In genomic region chr7:21544303-21544656, GRCh38 we compare ENCODE assay signal across 16 cellular contexts. TPM values are rescaled to one million over a fixed set of nuclear protein-coding genes. Genes with fewer than 3 reads are reported as not detected.
DNase-seq lines count a peak whose midpoint lies in the region; ATAC-seq, FAIRE-seq and TF ChIP-seq lines count a peak whose summit lies in the region.
"Had no signal": no experiment of that assay in that cellular context is flagged by ENCODE, and none has a peak within 500 bp of the region (broad histone marks: within the 10 kb centered on the region; RNA-seq: fewer than 3 reads in every experiment).

No MANE protein-coding gene starts in this region.

- no peaks in the 10 kb centered on the region for H3K9me3 Mint-ChIP-seq in T-helper 1 cell treated with Interleukin-12 subunit alpha and Interleukin-12 subunit beta and Interleukin-4 antibody, amounts not matched to agents 30 μg/mL and 1 μg/mL, for 36 hours
- H3K9me3 Mint-ChIP-seq in naive thymus-derived CD4-positive, alpha-beta T cell = peaks cover 0 to 1% (median 0%) of the 10 kb centered on the region in 11 donors
- no peaks in the 10 kb centered on the region for H3K9me3 Mint-ChIP-seq in immature natural killer cell
- H3K9me3 Mint-ChIP-seq: activated naive CD4-positive, alpha-beta T cell treated with anti-CD3 and anti-CD28 coated beads, Interleukin-2, amount 50 U/mL, for 72 hours had no signal

- no peak overlapping the region for H3K27ac ChIP-seq in HUES6 (ENCODE audit: low read depth, low read length)
- H3K27ac ChIP-seq in naive thymus-derived CD4-positive, alpha-beta T cell (ENCODE audit: low read depth, low read length) = no peak overlapping the region
- H3K27ac ChIP-seq: gastrocnemius medialis had no signal

- TF ChIP-seq CTCF in bronchial epithelial cell (IDR thresholded peaks at IDR 0.05; ENCODE audit: insufficient read depth, low read length, severe bottlenecking) = no peak

- POLR2A ChIA-PET in naive thymus-derived CD4-positive, alpha-beta T cell (lab: Charles Lee) = no interaction called here

- FAIRE-seq in bronchial epithelial cell (lab: Jason Lieb, UNC) = no peak
- FAIRE-seq: A204.1, H54 had no signal

- CTCF ChIA-PET in naive thymus-derived CD4-positive, alpha-beta T cell (lab: Charles Lee) = no interaction called here

- no peaks in the 10 kb centered on the region for H3K9me3 ChIP-seq in HUES6 (ENCODE audit: control insufficient read depth, insufficient read depth, low read depth, low read length)
- H3K9me3 ChIP-seq in naive thymus-derived CD4-positive, alpha-beta T cell (ENCODE audit: control insufficient read depth in 2 of 3, low read length in 3 of 3) = no peaks in the 10 kb centered on the region
- H3K9me3 ChIP-seq: gastrocnemius medialis had no signal

- DNase-seq in T-helper 1 cell = no peak
- no peak for DNase-seq in bronchial epithelial cell (ENCODE audit: low read depth)
- DNase-seq in naive thymus-derived CD4-positive, alpha-beta T cell = no peak
- DNase-seq in immature natural killer cell = no peak
- DNase-seq: gastrocnemius medialis, kidney glomerular epithelial cell, NCI-H2081 treated with DMSO at 0.1 percent for 48 hours had no signal

- H3K9ac ChIP-seq in HUES6 (ENCODE audit: low read length) = no peak overlapping the region

- H3K27ac Mint-ChIP-seq in T-helper 1 cell treated with Interleukin-12 subunit alpha and Interleukin-12 subunit beta and Interleukin-4 antibody, amounts not matched to agents 30 μg/mL and 1 μg/mL, for 36 hours = no peak overlapping the region
- H3K27ac Mint-ChIP-seq in naive thymus-derived CD4-positive, alpha-beta T cell = peak overlapping the region in 1 of 9 donors; percentile 3
- H3K27ac Mint-ChIP-seq in immature natural killer cell = no peak overlapping the region
- H3K27ac Mint-ChIP-seq: activated naive CD4-positive, alpha-beta T cell treated with anti-CD3 and anti-CD28 coated beads, Interleukin-2, amount 50 U/mL, for 72 hours; CD4-positive, CD25-positive, alpha-beta regulatory T cell had no signal

- no peaks in the 10 kb centered on the region for H3K36me3 ChIP-seq in HUES6 (ENCODE audit: control insufficient read depth, insufficient read depth, low read length)
- H3K36me3 ChIP-seq in bronchial epithelial cell (ENCODE audit: control insufficient read depth, insufficient read depth, low read length) = no peaks in the 10 kb centered on the region
- no peaks in the 10 kb centered on the region for H3K36me3 ChIP-seq in naive thymus-derived CD4-positive, alpha-beta T cell (ENCODE audit: control insufficient read depth in 2 of 3, insufficient read depth in 3 of 3, low read length in 3 of 3)
- H3K36me3 ChIP-seq: gastrocnemius medialis had no signal

- ATAC-seq in naive thymus-derived CD4-positive, alpha-beta T cell = no peak
- ATAC-seq in HG03108 (IDR thresholded peaks at IDR 0.05; ENCODE audit: unreplicated experiment) (no peak), HG03025 (IDR thresholded peaks at IDR 0.05; ENCODE audit: low FRiP score, unreplicated experiment) (no peak)
- ATAC-seq: gastrocnemius medialis, Right ventricle myocardium inferior had no signal

- H3K4me3 ChIP-seq in HUES6 (ENCODE audit: low read depth, low read length) (peak overlapping the region; percentile 70), bronchial epithelial cell (ENCODE audit: low read depth, low read length) (peak overlapping the region; percentile 56)
- H3K4me3 ChIP-seq in naive thymus-derived CD4-positive, alpha-beta T cell (ENCODE audit: low read length) = no peak overlapping the region

- H3K4me1 Mint-ChIP-seq in T-helper 1 cell treated with Interleukin-12 subunit alpha and Interleukin-12 subunit beta and Interleukin-4 antibody, amounts not matched to agents 30 μg/mL and 1 μg/mL, for 36 hours (ENCODE audit: low read depth) = peaks cover 14% of the 10 kb centered on the region
- H3K4me1 Mint-ChIP-seq in naive thymus-derived CD4-positive, alpha-beta T cell = peaks cover 4 to 20% (median 6%) of the 10 kb centered on the region in 7 donors
- peaks cover 8% of the 10 kb centered on the region in 2 donors for H3K4me1 Mint-ChIP-seq in immature natural killer cell

- peaks cover 49% of the 10 kb centered on the region for H3K27me3 Mint-ChIP-seq in T-helper 1 cell treated with Interleukin-12 subunit alpha and Interleukin-12 subunit beta and Interleukin-4 antibody, amounts not matched to agents 30 μg/mL and 1 μg/mL, for 36 hours (ENCODE audit: low read depth)
- H3K27me3 Mint-ChIP-seq in naive thymus-derived CD4-positive, alpha-beta T cell = peaks cover 45 to 64% (median 56%) of the 10 kb centered on the region in 5 donors
- peaks cover 3 to 17% (median 8%) of the 10 kb centered on the region in 3 donors for H3K27me3 Mint-ChIP-seq in immature natural killer cell (ENCODE audit: low read depth in 3 of 3)

- H3K4me1 ChIP-seq in HUES6 (ENCODE audit: control insufficient read depth, insufficient read depth, low read length) = peaks cover 39% of the 10 kb centered on the region
- H3K4me1 ChIP-seq in naive thymus-derived CD4-positive, alpha-beta T cell (ENCODE audit: control insufficient read depth in 2 of 2, insufficient read depth in 2 of 2, low read length in 2 of 2) = no peaks in the 10 kb centered on the region

- peaks cover 35% of the 10 kb centered on the region for H3K27me3 ChIP-seq in HUES6 (ENCODE audit: control insufficient read depth, insufficient read depth, low read length)
- no peaks in the 10 kb centered on the region for H3K27me3 ChIP-seq in bronchial epithelial cell (ENCODE audit: control insufficient read depth, insufficient read depth, low read length)
- H3K27me3 ChIP-seq in naive thymus-derived CD4-positive, alpha-beta T cell (ENCODE audit: control insufficient read depth in 2 of 2, insufficient read depth in 2 of 2, low read length in 2 of 2) = no peaks in the 10 kb centered on the region

- H3K4me3 Mint-ChIP-seq in T-helper 1 cell treated with Interleukin-12 subunit alpha and Interleukin-12 subunit beta and Interleukin-4 antibody, amounts not matched to agents 30 μg/mL and 1 μg/mL, for 36 hours = peak overlapping the region; percentile 82
- H3K4me3 Mint-ChIP-seq in naive thymus-derived CD4-positive, alpha-beta T cell = peak overlapping the region in 8 of 10 donors; percentile 30 to 83 (median 58)
- H3K4me3 Mint-ChIP-seq in immature natural killer cell = peak overlapping the region in 2 of 5 donors; percentile 31 to 42

- intact Hi-C loops in naive thymus-derived CD4-positive, alpha-beta T cell (cut with micrococcal nuclease) = loop anchor here in 1 of 2 donors (10.0 kb wide), 1 partner anchor 221 kb away; no protein-coding TSS in a partner anchor

- peaks cover 6% of the 10 kb centered on the region for H3K36me3 Mint-ChIP-seq in T-helper 1 cell treated with Interleukin-12 subunit alpha and Interleukin-12 subunit beta and Interleukin-4 antibody, amounts not matched to agents 30 μg/mL and 1 μg/mL, for 36 hours (ENCODE audit: low read depth)
- H3K36me3 Mint-ChIP-seq in naive thymus-derived CD4-positive, alpha-beta T cell = peaks cover 0 to 15% (median 0%) of the 10 kb centered on the region in 5 donors
- no peaks in the 10 kb centered on the region for H3K36me3 Mint-ChIP-seq in immature natural killer cell
- H3K36me3 Mint-ChIP-seq: CD4-positive, CD25-positive, alpha-beta regulatory T cell had no signal

RNA-seq across cellular contexts. Expression of gene DNAH11, which starts 1.4 kb away (rescaled TPM):
- 2.6 and 4.1 TPM in 2 replicates for total RNA-seq in bronchial epithelial cell
- total RNA-seq in naive thymus-derived CD4-positive, alpha-beta T cell = 1 to 10 TPM in 1 of 5 experiments, under 1 TPM in 3, not detected in 1; 0.03 to 8.1 (median 0.23) TPM
- under 1 TPM; 0.02 to 0.25 TPM for polyA plus RNA-seq in naive thymus-derived CD4-positive, alpha-beta T cell
- not detected for polyA plus RNA-seq in immature natural killer cell
- total RNA-seq: CD4-positive, CD25-positive, alpha-beta regulatory T cell had no signal
